11 cellular contexts compared by ENCODE assay signal in genomic region chr2:222972420-222972819, GRCh38.
A peak's percentile ranks its signal among the peaks of the same experiment; 100 is the strongest.
DNase-seq lines count a peak whose midpoint lies in the region; ATAC-seq, FAIRE-seq and TF ChIP-seq lines count a peak whose summit lies in the region.
"Had no signal": no experiment of that assay in that cellular context is flagged by ENCODE, and none has a peak within 500 bp of the region (broad histone marks: within the 10 kb centered on the region; RNA-seq: fewer than 3 reads in every experiment).

No MANE protein-coding gene starts in this region.

- H3K36me3 ChIP-seq in HepG2 (replicated peaks in 1 of 2; ENCODE audit: control insufficient read depth in 1 of 2, insufficient read depth in 2 of 2, low read length in 2 of 2), result no peaks in the 10 kb centered on the region
- no peaks in the 10 kb centered on the region for H3K36me3 ChIP-seq in right lobe of liver
- H3K36me3 ChIP-seq in IMR-90 (ENCODE audit: control insufficient read depth, insufficient read depth, low read length), result no peaks in the 10 kb centered on the region
- no peaks in the 10 kb centered on the region for H3K36me3 ChIP-seq in esophagus muscularis mucosa
- H3K36me3 ChIP-seq: SJSA1 had no signal

- no peak overlapping the region for H3K9ac ChIP-seq in HepG2 (ENCODE audit: insufficient read depth, low read depth, low read length)
- no peak overlapping the region for H3K9ac ChIP-seq in IMR-90 (ENCODE audit: low read depth, low read length)
- H3K9ac ChIP-seq: KMS-11 had no signal

- H2AK9ac ChIP-seq in IMR-90 (replicated peaks; ENCODE audit: low read depth, low read length, poor library complexity), result no peak overlapping the region

- POLR2A ChIA-PET in HepG2 (lab: Yijun Ruan, JAX) (no interaction called here), IMR-90 (lab: Charles Lee; ENCODE audit: unreplicated experiment) (no interaction called here)

- dilution Hi-C loops in IMR-90 (cut with HindIII; ENCODE audit: low sequenced_read_pairs, unreplicated experiment), result no loop called here

- no peak overlapping the region for H2AK5ac ChIP-seq in IMR-90 (ENCODE audit: low read depth, low read length)

- no peak overlapping the region for H3K14ac ChIP-seq in IMR-90 (replicated peaks; ENCODE audit: low read depth, low read length)

- H4K20me1 ChIP-seq in HepG2 (ENCODE audit: insufficient read depth, low read length) (no peaks in the 10 kb centered on the region), IMR-90 (ENCODE audit: insufficient read depth, low read length) (no peaks in the 10 kb centered on the region)

- H3K27me3 ChIP-seq in HepG2 (ENCODE audit: control insufficient read depth in 1 of 2, insufficient read depth in 2 of 2, low read length in 2 of 2), result peaks cover 1 to 34% of the 10 kb centered on the region in 2 experiments; a peak in 4 of 5 replicates
- no peaks in the 10 kb centered on the region for H3K27me3 ChIP-seq in right lobe of liver
- H3K27me3 ChIP-seq in IMR-90 (ENCODE audit: control insufficient read depth, insufficient read depth, low read length), result no peaks in the 10 kb centered on the region
- no peaks in the 10 kb centered on the region for H3K27me3 ChIP-seq in esophagus muscularis mucosa
- H3K27me3 ChIP-seq: SJSA1 had no signal

- no peak for DNase-seq in HepG2 (ENCODE audit: low spot score)
- DNase-seq in right lobe of liver, result no peak
- DNase-seq in IMR-90, result no peak
- DNase-seq in esophagus muscularis mucosa (ENCODE audit: extremely low spot score), result peak; percentile 66
- peak; percentile 52 for DNase-seq in urothelium cell line (ENCODE audit: low spot score)
- DNase-seq in superior temporal gyrus (ENCODE audit: extremely low spot score), result no peak
- DNase-seq in retina, result no peak

- TF ChIP-seq EP300 in HepG2 (IDR thresholded peaks at IDR 0.05; ENCODE audit: low read depth in 2 of 2, low read length in 2 of 2) (no peak), HepG2 (CRISPR knock-in tag; IDR thresholded peaks at IDR 0.05; ENCODE audit: borderline replicate concordance) (no peak), esophagus muscularis mucosa (IDR thresholded peaks at IDR 0.05) (no peak)

- H3K79me1 ChIP-seq in IMR-90 (ENCODE audit: low read depth in 1 of 2, low read length in 2 of 2), result no peaks in the 10 kb centered on the region

- H3K4me1 ChIP-seq in HepG2 (ENCODE audit: insufficient read depth, low read length) (peaks cover 17% of the 10 kb centered on the region; the same call in 1 of the 2 replicates), right lobe of liver (no peaks in the 10 kb centered on the region), IMR-90 (ENCODE audit: control insufficient read depth, insufficient read depth, low read length) (peaks cover 6% of the 10 kb centered on the region), esophagus muscularis mucosa (peaks cover 7 to 20% (median 13%) of the 10 kb centered on the region in 4 donors)

- H3K9me1 ChIP-seq in IMR-90 (ENCODE audit: insufficient read depth, low read length), result no peaks in the 10 kb centered on the region

- H3K79me2 ChIP-seq in HepG2 (ENCODE audit: insufficient read depth, low read length), result no peaks in the 10 kb centered on the region

- H3K9me3 ChIP-seq in HepG2 (ENCODE audit: low read length) (no peaks in the 10 kb centered on the region), right lobe of liver (no peaks in the 10 kb centered on the region), IMR-90 (ENCODE audit: control insufficient read depth, insufficient read depth, low read length) (no peaks in the 10 kb centered on the region), esophagus muscularis mucosa (no peaks in the 10 kb centered on the region)
- H3K9me3 ChIP-seq: SJSA1 had no signal

- H4K91ac ChIP-seq in IMR-90 (ENCODE audit: insufficient read depth, low read depth, low read length), result no peak overlapping the region

- H3K4me3 ChIP-seq in HepG2 (replicated peaks in 1 of 3; ENCODE audit: insufficient read depth in 1 of 3, low read depth in 2 of 3, low read length in 3 of 3) (no peak overlapping the region; a peak in 1 of 6 replicates), right lobe of liver (no peak overlapping the region), IMR-90 (ENCODE audit: insufficient read depth, low read depth, low read length) (no peak overlapping the region), esophagus muscularis mucosa (no peak overlapping the region)
- H3K4me3 ChIP-seq: SJSA1 had no signal

- no peak overlapping the region for H2BK20ac ChIP-seq in IMR-90 (ENCODE audit: low read depth, low read length)

- peak overlapping the region; percentile 41; the same call in 1 of the 3 replicates for H2BK15ac ChIP-seq in IMR-90 (ENCODE audit: low read depth, low read length)

- TF ChIP-seq RAD21 in HepG2 (CRISPR knock-in tag; IDR thresholded peaks at IDR 0.05) (no peak), IMR-90 (IDR thresholded peaks at IDR 0.05; ENCODE audit: low read length) (no peak)

- TF ChIP-seq POLR2A in HepG2 (IDR thresholded peaks at IDR 0.05; ENCODE audit: insufficient read depth in 1 of 2, low read depth in 2 of 2, low read length in 2 of 2) (no peak), right lobe of liver (IDR thresholded peaks at IDR 0.05) (no peak), IMR-90 (IDR thresholded peaks at IDR 0.05; ENCODE audit: low read depth, low read length) (no peak), esophagus muscularis mucosa (IDR thresholded peaks at IDR 0.05; ENCODE audit: low read depth) (no peak)

- no peak overlapping the region for H2BK120ac ChIP-seq in IMR-90 (ENCODE audit: low read depth, low read length)

- H3K18ac ChIP-seq in IMR-90 (ENCODE audit: low read depth, low read length), result no peak overlapping the region

- no peak overlapping the region for H4K5ac ChIP-seq in IMR-90 (ENCODE audit: low read depth, low read length)

- no peak for TF ChIP-seq CTCF in HepG2 (CRISPR knock-in tag; IDR thresholded peaks at IDR 0.05)
- TF ChIP-seq CTCF in right lobe of liver (IDR thresholded peaks at IDR 0.05), result no peak
- TF ChIP-seq CTCF in IMR-90 (conservative IDR thresholded peaks at IDR 0.05; ENCODE audit: low read depth, low read length), result no peak
- TF ChIP-seq CTCF in esophagus muscularis mucosa (IDR thresholded peaks at IDR 0.05), result no peak

- no peak overlapping the region for H3K56ac ChIP-seq in IMR-90 (ENCODE audit: extremely low read depth, insufficient read depth, low read length)

- no peak overlapping the region for H4K8ac ChIP-seq in IMR-90 (ENCODE audit: low read depth in 2 of 2, low read length in 2 of 2)

- H2AFZ ChIP-seq in HepG2 (ENCODE audit: low read length), result no peak overlapping the region
- H2AFZ ChIP-seq in IMR-90 (replicated peaks; ENCODE audit: low read length, poor library complexity), result peak overlapping the region; percentile 9

- no peak overlapping the region for H3K4ac ChIP-seq in IMR-90 (ENCODE audit: low read depth, low read length)

- CTCF ChIA-PET in HepG2 (lab: Yijun Ruan, JAX; ENCODE audit: low intra/inter-chr PET ratio, low total read pairs), result interaction anchor here (1.3 to 2.7 kb wide), 2 partner anchors 129 to 826 kb away, joined by 4 to 28 read pairs; no protein-coding TSS in a partner anchor
- CTCF ChIA-PET in IMR-90 (lab: Yijun Ruan, JAX), result interaction anchor here (0.5 to 1.6 kb wide), 22 partner anchors 9 to 828 kb away, joined by 3 to 18 read pairs (median 4); no protein-coding TSS in a partner anchor

- FAIRE-seq in HepG2 (lab: Jason Lieb, UNC) (no peak), urothelium cell line (lab: Jason Lieb, UNC) (peak; percentile 55)

- H3K4me2 ChIP-seq in HepG2 (ENCODE audit: low read depth, low read length), result peak overlapping the region; percentile 35
- H3K4me2 ChIP-seq in IMR-90 (ENCODE audit: low read depth, low read length), result no peak overlapping the region
- H3K4me2 ChIP-seq: KMS-11 had no signal

- in situ Hi-C loops in HepG2 (cut with HindIII; ENCODE audit: extremely low pct_ligation_motif_present, low pct_unique_long_range_greater_than_20kb), result loop anchor here (5.0 to 25.0 kb wide), 2 partner anchors 130 to 815 kb away; no protein-coding TSS in a partner anchor
- in situ Hi-C loops in IMR-90 (cut with MboI; ENCODE audit: low sequenced_read_pairs), result loop anchor here (10.0 kb wide), 2 partner anchors 632 to 822 kb away; partner anchors contain the start of gene SCG2

- no peak overlapping the region for H2BK5ac ChIP-seq in IMR-90 (ENCODE audit: low read depth, low read length, poor library complexity, severe bottlenecking)

- no peak overlapping the region for H3K23ac ChIP-seq in IMR-90 (ENCODE audit: low read depth, low read length)

- intact Hi-C loops in HepG2 (cut with micrococcal nuclease; ENCODE audit: unreplicated experiment), result loop anchor here (5.0 kb wide), 1 partner anchor 415 kb away; no protein-coding TSS in a partner anchor
- intact Hi-C loops in right lobe of liver (cut with DNase I), result loop anchor here in 1 of 2 donors (10.0 kb wide), 1 partner anchor 122 kb away; no protein-coding TSS in a partner anchor
- intact Hi-C loops in IMR-90 (cut with micrococcal nuclease), result loop anchor here (1.0 to 2.0 kb wide), 2 partner anchors 334 to 826 kb away; no protein-coding TSS in a partner anchor
- intact Hi-C loops in esophagus muscularis mucosa (cut with DNase I), result loop anchor here (5.0 kb wide), 1 partner anchor 825 kb away; no protein-coding TSS in a partner anchor

- no TSS peak for BruUV-seq in HepG2 (replicated peaks; lab: Mats Ljungman, UMichigan)
- no TSS peak for BruUV-seq in IMR-90 (replicated peaks; lab: Mats Ljungman, UMichigan)

- 18% methylated on average over 10 of the region's 10 CpGs for WGBS in HepG2 (ENCODE audit: low lambda C conversion rate)
- WGBS in right lobe of liver (ENCODE audit: insufficient coverage, low coverage, low lambda C conversion rate, missing lambda C conversion rate), result 60% methylated on average over 10 of the region's 10 CpGs
- WGBS in IMR-90 (ENCODE audit: extremely low coverage in 2 of 2, insufficient read length in 1 of 2), 2 experiments, result 96% methylated on average over 8 of the region's 10 CpGs; no CpG with 5 or more reads in 1 of the 2 experiments
- 88% methylated on average over 10 of the region's 10 CpGs for WGBS in esophagus muscularis mucosa

- ATAC-seq in HepG2 (peak; percentile 45), right lobe of liver (no peak), IMR-90 (ENCODE audit: low read depth) (no peak), HG03521 (IDR thresholded peaks at IDR 0.05; ENCODE audit: unreplicated experiment) (no peak)

- H3K27ac ChIP-seq in HepG2 (ENCODE audit: extremely low read length, insufficient read depth, low read length), result no peak overlapping the region
- no peak overlapping the region for H3K27ac ChIP-seq in right lobe of liver
- H3K27ac ChIP-seq in IMR-90 (ENCODE audit: insufficient read depth, low read length), result no peak overlapping the region
- no peak overlapping the region for H3K27ac ChIP-seq in esophagus muscularis mucosa (replicated peaks in 1 of 4)
- H3K27ac ChIP-seq: 22Rv1, KMS-11, SJSA1 had no signal

TF ChIP-seq in IMR-90, 13 proteins besides CTCF, POLR2A, EP300 and RAD21:
- TF ChIP-seq RFX5 (IDR thresholded peaks at IDR 0.05; ENCODE audit: low read depth, low read length), result no peak
- TF ChIP-seq CHD1 (IDR thresholded peaks at IDR 0.05; ENCODE audit: low read depth, low read length), result no peak
- TF ChIP-seq SMC3 (IDR thresholded peaks at IDR 0.05; ENCODE audit: low read depth, low read length), result no peak
- TF ChIP-seq MAZ (IDR thresholded peaks at IDR 0.05; ENCODE audit: borderline replicate concordance, low read depth, low read length), result no peak

Comparison
In these comparisons a context has a peak if more than half of its experiments do, and no peak if none do; other contexts are left out.
1. DNase-seq: peak in esophagus muscularis mucosa (single experiment) and urothelium cell line (single experiment); none in HepG2 (single experiment), right lobe of liver (0 of 3), IMR-90 (single experiment), superior temporal gyrus (single experiment) and retina (single experiment).